ENCODE assay signal across 8 cellular contexts in genomic region chr1:212981025-212981495, GRCh38. TPM values are rescaled to one million over a fixed set of nuclear protein-coding genes. Genes with fewer than 3 reads are reported as not detected.
A peak's percentile ranks its signal among the peaks of the same experiment; 100 is the strongest.
DNase-seq lines count a peak whose midpoint lies in the region; ATAC-seq, FAIRE-seq and TF ChIP-seq lines count a peak whose summit lies in the region.

No MANE protein-coding gene starts in this region.

- peaks cover 3% of the 10 kb centered on the region for H3K4me1 ChIP-seq in osteoblast (ENCODE audit: insufficient read depth, low read length)
- H3K4me1 ChIP-seq in tibial artery: peaks cover 0 to 16% (median 0%) of the 10 kb centered on the region in 4 donors

- H2AFZ ChIP-seq in osteoblast (ENCODE audit: low read length): no peak overlapping the region

- DNase-seq in GM12891 (ENCODE audit: insufficient read length, low spot score) (no peak), NCI-H446 treated with DMSO at 0.1 percent for 48 hours (lab: John Stamatoyannopoulos, UW) (peak; percentile 63), glomerular visceral epithelial cell (ENCODE audit: extremely low spot score) (peak; percentile 40), pons (ENCODE audit: low spot score) (peak; percentile 12), osteoblast (ENCODE audit: insufficient read length, low spot score, missing footprints) (no peak), SW480 (ENCODE audit: low spot score) (no peak), tibial artery (no peak)

- H3K79me2 ChIP-seq in osteoblast (ENCODE audit: insufficient read depth, low read length): no peaks in the 10 kb centered on the region

- no peak overlapping the region for H3K4me2 ChIP-seq in osteoblast (ENCODE audit: insufficient read depth, low read length)

- ATAC-seq in HG03097 (IDR thresholded peaks at IDR 0.05; ENCODE audit: low FRiP score, unreplicated experiment): no peak

- H3K36me3 ChIP-seq in osteoblast (ENCODE audit: insufficient read depth, low read length) (no peaks in the 10 kb centered on the region), tibial artery (peaks cover 0 to 6% (median 0%) of the 10 kb centered on the region in 3 donors)

- no peaks in the 10 kb centered on the region for H3K27me3 ChIP-seq in osteoblast (ENCODE audit: insufficient read depth, low read length)
- no peaks in the 10 kb centered on the region for H3K27me3 ChIP-seq in tibial artery

- no peak for FAIRE-seq in GM12891 (lab: Jason Lieb, UNC)

- no peaks in the 10 kb centered on the region for H4K20me1 ChIP-seq in osteoblast (ENCODE audit: insufficient read depth, low read length)

- no peak overlapping the region for H3K4me3 ChIP-seq in osteoblast (ENCODE audit: insufficient read depth, low read length)
- H3K4me3 ChIP-seq in tibial artery: no peak overlapping the region

- TF ChIP-seq POLR2A in GM12891 (IDR thresholded peaks at IDR 0.05; ENCODE audit: low read depth, low read length): no peak

- H3K27ac ChIP-seq in osteoblast (ENCODE audit: low read depth, low read length): no peak overlapping the region
- H3K27ac ChIP-seq in tibial artery: no peak overlapping the region

- intact Hi-C loops in tibial artery (cut with DNase I; ENCODE audit: low total_unique reads): no loop called here

- H3K9me3 ChIP-seq in osteoblast (ENCODE audit: low read depth, low read length) (no peaks in the 10 kb centered on the region), tibial artery (no peaks in the 10 kb centered on the region)

- TF ChIP-seq CTCF in osteoblast (IDR thresholded peaks at IDR 0.05; ENCODE audit: extremely low read depth, low read depth, low read length) (no peak), tibial artery (IDR thresholded peaks at IDR 0.05) (no peak)

TF ChIP-seq in GM12891, 5 proteins besides CTCF, POLR2A, EP300 and RAD21:
- TF ChIP-seq POU2F2 (IDR thresholded peaks at IDR 0.05; ENCODE audit: low read depth, low read length): no peak
- TF ChIP-seq PAX5 (IDR thresholded peaks at IDR 0.05; ENCODE audit: insufficient read depth, low read length, severe bottlenecking): no peak
- peak; percentile 18; the same call in 1 of the 2 replicates for TF ChIP-seq SPI1 (IDR thresholded peaks at IDR 0.05; ENCODE audit: low read depth, low read length)
- no peak for TF ChIP-seq POLR2AphosphoS5 (IDR thresholded peaks at IDR 0.05; ENCODE audit: low read depth, low read length)
- TF ChIP-seq TAF1 (IDR thresholded peaks at IDR 0.05; ENCODE audit: low read depth, low read length): no peak

RNA-seq across cellular contexts. Expression of gene VASH2, which starts 30.7 kb away (rescaled TPM):
- 8.0 TPM for polyA plus RNA-seq in GM12891 (2012; ENCODE audit: low read depth, missing spikeins)
- total RNA-seq in osteoblast: 1.1 and 2.1 TPM in 2 replicates

RNA-seq across cellular contexts. Expression of gene ANGEL2, which starts 34.6 kb away (rescaled TPM):
- polyA plus RNA-seq in GM12891 (2012; ENCODE audit: low read depth, missing spikeins): 12.2 TPM
- 46.3 and 59.2 TPM in 2 replicates for total RNA-seq in osteoblast

Comparison
In these comparisons a context has a peak if more than half of its experiments do, and no peak if none do; other contexts are left out.
1. DNase-seq: peak in NCI-H446 treated with DMSO at 0.1 percent for 48 hours (single experiment), glomerular visceral epithelial cell (single experiment) and pons (single experiment); none in GM12891 (single experiment), osteoblast (single experiment), SW480 (single experiment) and tibial artery (0 of 2).